9 cellular contexts compared by ENCODE assay signal in the genomic region with DNA sequence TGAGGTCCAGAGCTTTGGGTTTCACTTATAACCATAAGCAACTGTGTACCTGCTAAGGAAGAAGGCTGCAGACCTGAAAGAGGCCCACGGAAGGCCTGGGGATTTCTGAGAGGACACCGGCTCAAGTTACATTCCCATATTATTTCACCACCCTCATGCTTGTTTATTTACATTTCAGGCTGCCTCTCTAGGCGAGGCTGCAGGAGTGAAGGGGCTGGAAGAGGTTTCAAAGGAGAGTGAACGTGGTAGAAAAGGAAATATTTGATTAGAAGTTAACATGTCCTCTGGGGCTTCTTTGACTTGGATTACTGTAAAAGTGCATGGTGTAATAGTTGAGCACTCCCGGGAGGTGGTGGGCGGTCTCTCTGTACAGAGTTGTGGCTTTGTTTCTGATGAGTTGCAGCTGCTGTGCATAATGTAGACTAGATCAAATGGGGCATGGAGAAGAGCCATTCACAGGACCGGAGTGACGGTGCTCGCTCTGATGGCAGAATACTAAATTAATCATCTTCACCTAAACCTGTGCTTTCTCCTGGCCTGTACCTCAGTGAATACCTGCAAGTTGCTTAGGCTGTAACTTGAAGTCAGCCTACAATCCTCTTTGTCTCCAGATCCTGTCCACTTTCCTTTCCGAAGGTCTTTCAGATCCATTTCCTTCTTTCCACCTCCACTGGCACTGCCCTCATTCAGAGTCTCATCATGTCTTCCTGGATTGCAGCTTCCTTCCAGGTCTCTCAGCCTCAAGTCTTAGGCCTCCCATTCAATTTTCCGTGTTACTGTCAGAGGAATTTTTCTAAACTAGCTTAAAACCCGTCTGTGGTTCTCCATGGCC. TPM values are rescaled to one million over a fixed set of nuclear protein-coding genes. Genes with fewer than 3 reads are reported as not detected.
DNase-seq lines count a peak whose midpoint lies in the region; ATAC-seq, FAIRE-seq and TF ChIP-seq lines count a peak whose summit lies in the region.
"Had no signal": no experiment of that assay in that cellular context is flagged by ENCODE, and none has a peak within 500 bp of the region (broad histone marks: within the 10 kb centered on the region; RNA-seq: fewer than 3 reads in every experiment).

No MANE protein-coding gene starts in this region.

- H4K20me1 ChIP-seq in DND-41 (ENCODE audit: insufficient read depth, low read length) = peaks cover 6% of the 10 kb centered on the region; the same call in 1 of the 2 replicates

- peak; percentile 10 for DNase-seq in DND-41
- peak; percentile 47 for DNase-seq in M059J (ENCODE audit: low read depth)
- no peak for DNase-seq in activated CD4-positive, alpha-beta T cell treated with anti-CD3 and anti-CD28 coated beads, Interleukin-2, amount 10 ng/mL, durations not matched to agents 24 days and 14 days
- peak; percentile 50 for DNase-seq in left cardiac atrium
- peak in 2 of 3 donors; percentile 54 to 63 for DNase-seq in stimulated activated CD4-positive, alpha-beta T cell treated with anti-CD3 and anti-CD28 coated beads, TNF-alpha, amount 100 ng/mL, for 48 hours (ENCODE audit: low read depth in 3 of 3)
- no peak for DNase-seq in activated CD4-positive, CD25-positive, alpha-beta regulatory T cell (lab: John Stamatoyannopoulos, UW)
- no peak for DNase-seq in dermis blood vessel endothelial cell
- no peak for DNase-seq in urothelium cell line (ENCODE audit: low spot score)
- DNase-seq: naive B cell had no signal

- FAIRE-seq in urothelium cell line (lab: Jason Lieb, UNC) = no peak

- peaks cover 50% of the 10 kb centered on the region for H3K4me1 Mint-ChIP-seq in activated CD4-positive, alpha-beta T cell treated with anti-CD3 and anti-CD28 coated beads, Interleukin-2, amount 10 ng/mL, durations not matched to agents 24 days and 14 days

- peaks cover 16% of the 10 kb centered on the region for H3K79me2 ChIP-seq in DND-41 (ENCODE audit: insufficient read depth, low read length)

- no peak for ATAC-seq in DND-41 (ENCODE audit: insufficient read depth, low read depth)
- no peak for ATAC-seq in left cardiac atrium

- no peak overlapping the region for H3K9ac ChIP-seq in DND-41 (ENCODE audit: low read depth, low read length)

- no peak overlapping the region for H3K4me2 ChIP-seq in DND-41 (ENCODE audit: insufficient read depth, low read length)

- TF ChIP-seq CTCF in DND-41 (IDR thresholded peaks at IDR 0.05; ENCODE audit: borderline replicate concordance, extremely low read depth, low read length, poor library complexity, severe bottlenecking) = no peak

- no peaks in the 10 kb centered on the region for H3K27me3 Mint-ChIP-seq in activated CD4-positive, alpha-beta T cell treated with anti-CD3 and anti-CD28 coated beads, Interleukin-2, amount 10 ng/mL, durations not matched to agents 24 days and 14 days

- H3K36me3 Mint-ChIP-seq in activated CD4-positive, alpha-beta T cell treated with anti-CD3 and anti-CD28 coated beads, Interleukin-2, amount 10 ng/mL, durations not matched to agents 24 days and 14 days (ENCODE audit: low read depth) = peaks cover 12% of the 10 kb centered on the region
- H3K36me3 Mint-ChIP-seq: naive B cell had no signal

- no peaks in the 10 kb centered on the region for H3K27me3 ChIP-seq in DND-41 (ENCODE audit: insufficient read depth, low read length, poor library complexity)

- no peaks in the 10 kb centered on the region for H3K9me3 Mint-ChIP-seq in activated CD4-positive, alpha-beta T cell treated with anti-CD3 and anti-CD28 coated beads, Interleukin-2, amount 10 ng/mL, durations not matched to agents 24 days and 14 days
- H3K9me3 Mint-ChIP-seq: naive B cell had no signal

- H3K4me3 Mint-ChIP-seq in activated CD4-positive, alpha-beta T cell treated with anti-CD3 and anti-CD28 coated beads, Interleukin-2, amount 10 ng/mL, durations not matched to agents 24 days and 14 days = peak overlapping the region; percentile 84

- H3K27ac Mint-ChIP-seq in activated CD4-positive, alpha-beta T cell treated with anti-CD3 and anti-CD28 coated beads, Interleukin-2, amount 10 ng/mL, durations not matched to agents 24 days and 14 days = peak overlapping the region; percentile 72
- H3K27ac Mint-ChIP-seq: naive B cell had no signal

- no peak overlapping the region for H3K27ac ChIP-seq in DND-41 (ENCODE audit: low read length)

- peaks cover 32% of the 10 kb centered on the region for H3K4me1 ChIP-seq in DND-41 (ENCODE audit: insufficient read depth, low read length)

- H3K4me3 ChIP-seq in DND-41 (ENCODE audit: low read depth in 1 of 2, low read length in 2 of 2) = no peak overlapping the region

- intact Hi-C loops in activated CD4-positive, alpha-beta T cell treated with anti-CD3 and anti-CD28 coated beads, Interleukin-2, amount 10 ng/mL, durations not matched to agents 24 days and 14 days (cut with micrococcal nuclease) = loop anchor here (5.0 kb wide), 2 partner anchors 35 to 100 kb away; a partner anchor contains a TSS
- intact Hi-C loops in left cardiac atrium (cut with DNase I) = loop anchor here in 1 of 2 donors (5.0 kb wide), 2 partner anchors 35 to 260 kb away; a partner anchor contains a TSS

- H2AFZ ChIP-seq in DND-41 (ENCODE audit: low read depth, low read length) = 0 out of 2 replicates have a peak overlapping the region, but pooled peaks have one; percentile 90

- H3K9me3 ChIP-seq in DND-41 (ENCODE audit: insufficient read depth, low read length, severe bottlenecking) = no peaks in the 10 kb centered on the region

- no peaks in the 10 kb centered on the region for H3K36me3 ChIP-seq in DND-41 (ENCODE audit: insufficient read depth, low read length)

RNA-seq across cellular contexts. Expression of a gene that starts 1.9 kb away (rescaled TPM):
- 29.6 and 52.3 TPM in 2 replicates for total RNA-seq in M059J (2014; rRNA removed; shearing (Covaris generic))
- total RNA-seq in activated CD4-positive, alpha-beta T cell treated with anti-CD3 and anti-CD28 coated beads, Interleukin-2, amount 10 ng/mL, durations not matched to agents 24 days and 14 days = 26.6 and 33.4 TPM in 2 replicates
- total RNA-seq in left cardiac atrium (10 to 100 TPM; 25.2 to 37.8 TPM), dermis blood vessel endothelial cell (258 and 324 TPM in 2 replicates)

RNA-seq across cellular contexts. Expression of a gene that starts 43.0 kb away (rescaled TPM):
- total RNA-seq in M059J (2014; rRNA removed; shearing (Covaris generic)) = not detected in 2 replicates
- total RNA-seq in activated CD4-positive, alpha-beta T cell treated with anti-CD3 and anti-CD28 coated beads, Interleukin-2, amount 10 ng/mL, durations not matched to agents 24 days and 14 days = not detected in 2 replicates
- total RNA-seq in left cardiac atrium (not detected), dermis blood vessel endothelial cell (not detected in 2 replicates)

Comparison
In these comparisons a context has a peak if more than half of its experiments do, and no peak if none do; other contexts are left out.
1. DNase-seq: peak in DND-41 (single experiment), M059J (single experiment), left cardiac atrium (single experiment) and stimulated activated CD4-positive, alpha-beta T cell treated with anti-CD3 and anti-CD28 coated beads, TNF-alpha, amount 100 ng/mL, for 48 hours (2 of 3); none in activated CD4-positive, alpha-beta T cell treated with anti-CD3 and anti-CD28 coated beads, Interleukin-2, amount 10 ng/mL, durations not matched to agents 24 days and 14 days (single experiment), activated CD4-positive, CD25-positive, alpha-beta regulatory T cell (0 of 4), dermis blood vessel endothelial cell (single experiment) and urothelium cell line (single experiment).